In genomic region chr10:92550924-92551323, GRCh38 we compare ENCODE assay signal across 15 cellular contexts. TPM values are rescaled to one million over a fixed set of nuclear protein-coding genes. Genes with fewer than 3 reads are reported as not detected.
DNase-seq lines count a peak whose midpoint lies in the region; ATAC-seq and TF ChIP-seq lines count a peak whose summit lies in the region.
"Had no signal": no experiment of that assay in that cellular context is flagged by ENCODE, and none has a peak within 500 bp of the region (broad histone marks: within the 10 kb centered on the region; RNA-seq: fewer than 3 reads in every experiment).

No MANE protein-coding gene starts in this region.

- H3K27ac ChIP-seq in brain microvascular endothelial cell: no peak overlapping the region
- H3K27ac ChIP-seq: A549, PC-9 had no signal

- no peaks in the 10 kb centered on the region for H3K27me3 Mint-ChIP-seq in activated CD4-positive, alpha-beta T cell treated with anti-CD3 and anti-CD28 coated beads, Interleukin-2, amount 10 ng/mL, durations not matched to agents 7 days and 5 days
- no peaks in the 10 kb centered on the region for H3K27me3 Mint-ChIP-seq in activated CD8-positive, alpha-beta memory T cell treated with anti-CD3 and anti-CD28 coated beads, Interleukin-2, amount 10 ng/mL, durations not matched to agents 7 days and 5 days

- H3K36me3 Mint-ChIP-seq in activated CD4-positive, alpha-beta T cell treated with anti-CD3 and anti-CD28 coated beads, Interleukin-2, amount 10 ng/mL, durations not matched to agents 7 days and 5 days (ENCODE audit: low read depth): peaks cover 31% of the 10 kb centered on the region
- peaks cover 34% of the 10 kb centered on the region for H3K36me3 Mint-ChIP-seq in activated CD8-positive, alpha-beta memory T cell treated with anti-CD3 and anti-CD28 coated beads, Interleukin-2, amount 10 ng/mL, durations not matched to agents 7 days and 5 days

- H3K4me3 Mint-ChIP-seq in activated CD4-positive, alpha-beta T cell treated with anti-CD3 and anti-CD28 coated beads, Interleukin-2, amount 10 ng/mL, durations not matched to agents 7 days and 5 days: no peak overlapping the region
- H3K4me3 Mint-ChIP-seq in activated CD8-positive, alpha-beta memory T cell treated with anti-CD3 and anti-CD28 coated beads, Interleukin-2, amount 10 ng/mL, durations not matched to agents 7 days and 5 days: no peak overlapping the region

- DNase-seq in GM12864 (ENCODE audit: low read depth) (no peak), M059J (ENCODE audit: low read depth) (peak; percentile 6), brain microvascular endothelial cell (no peak), left lobe of liver (ENCODE audit: low spot score) (no peak), NCI-H1105 treated with DMSO at 0.1 percent for 48 hours (lab: John Stamatoyannopoulos, UW) (no peak)
- DNase-seq in activated CD4-positive, alpha-beta T cell treated with anti-CD3 and anti-CD28 coated beads, Interleukin-2, amount 10 ng/mL, durations not matched to agents 7 days and 5 days: no peak
- DNase-seq in activated CD8-positive, alpha-beta memory T cell treated with anti-CD3 and anti-CD28 coated beads, Interleukin-2, amount 10 ng/mL, durations not matched to agents 7 days and 5 days: no peak
- DNase-seq: C1 segment of cervical spinal cord, EL, NCI-H187, NCI-H2171 treated with DMSO at 0.1 percent for 48 hours, NCI-H774, PC-9, SW 1271 had no signal

- H3K27ac Mint-ChIP-seq in activated CD4-positive, alpha-beta T cell treated with anti-CD3 and anti-CD28 coated beads, Interleukin-2, amount 10 ng/mL, durations not matched to agents 7 days and 5 days: no peak overlapping the region
- H3K27ac Mint-ChIP-seq in activated CD8-positive, alpha-beta memory T cell treated with anti-CD3 and anti-CD28 coated beads, Interleukin-2, amount 10 ng/mL, durations not matched to agents 7 days and 5 days: no peak overlapping the region

- H3K4me1 Mint-ChIP-seq in activated CD4-positive, alpha-beta T cell treated with anti-CD3 and anti-CD28 coated beads, Interleukin-2, amount 10 ng/mL, durations not matched to agents 7 days and 5 days: no peaks in the 10 kb centered on the region
- no peaks in the 10 kb centered on the region for H3K4me1 Mint-ChIP-seq in activated CD8-positive, alpha-beta memory T cell treated with anti-CD3 and anti-CD28 coated beads, Interleukin-2, amount 10 ng/mL, durations not matched to agents 7 days and 5 days

- CTCF ChIA-PET in activated CD4-positive, alpha-beta T cell treated with anti-CD3 and anti-CD28 coated beads, Interleukin-2, amount 10 ng/mL, durations not matched to agents 7 days and 5 days (lab: Charles Lee): interaction anchor here (0.5 to 1.0 kb wide), 3 partner anchors 16 to 24 kb away, joined by 3 to 4 read pairs (median 3); no protein-coding TSS in a partner anchor
- CTCF ChIA-PET in activated CD8-positive, alpha-beta memory T cell treated with anti-CD3 and anti-CD28 coated beads, Interleukin-2, amount 10 ng/mL, durations not matched to agents 7 days and 5 days (lab: Charles Lee): interaction anchor here (0.9 kb wide), 1 partner anchor 21 kb away, joined by 4 read pairs; no protein-coding TSS in a partner anchor

- POLR2A ChIA-PET in activated CD4-positive, alpha-beta T cell treated with anti-CD3 and anti-CD28 coated beads, Interleukin-2, amount 10 ng/mL, durations not matched to agents 7 days and 5 days (lab: Charles Lee): no interaction called here

- H3K4me3 ChIP-seq in GM12864 (ENCODE audit: low read depth, low read length) (no peak overlapping the region), brain microvascular endothelial cell (ENCODE audit: low read depth, low read length) (no peak overlapping the region)
- H3K4me3 ChIP-seq: A549, PC-9 had no signal

- H3K9me3 Mint-ChIP-seq in activated CD4-positive, alpha-beta T cell treated with anti-CD3 and anti-CD28 coated beads, Interleukin-2, amount 10 ng/mL, durations not matched to agents 7 days and 5 days: peaks cover 14% of the 10 kb centered on the region
- H3K9me3 Mint-ChIP-seq in activated CD8-positive, alpha-beta memory T cell treated with anti-CD3 and anti-CD28 coated beads, Interleukin-2, amount 10 ng/mL, durations not matched to agents 7 days and 5 days (ENCODE audit: low read depth): peaks cover 6% of the 10 kb centered on the region

- no peaks in the 10 kb centered on the region for H3K27me3 ChIP-seq in brain microvascular endothelial cell (replicated peaks)

- in situ Hi-C loops in brain microvascular endothelial cell (cut with HindIII; ENCODE audit: low pct_ligation_motif_present, low sequenced_read_pairs): no loop called here

- TF ChIP-seq CTCF in GM12864 (IDR thresholded peaks at IDR 0.05; ENCODE audit: low read depth, low read length, missing control alignments) (peak; percentile 22), brain microvascular endothelial cell (IDR thresholded peaks at IDR 0.05; ENCODE audit: low read depth, low read length, missing control alignments) (peak; percentile 9)

- peaks cover 3% of the 10 kb centered on the region for H3K36me3 ChIP-seq in brain microvascular endothelial cell (replicated peaks)

- ATAC-seq in left lobe of liver: peak; percentile 37
- no peak for ATAC-seq in activated CD8-positive, alpha-beta memory T cell treated with anti-CD3 and anti-CD28 coated beads, Interleukin-2, amount 10 ng/mL, durations not matched to agents 7 days and 5 days

RNA-seq across cellular contexts. Expression of gene IDE, which starts 23.0 kb away (rescaled TPM):
- total RNA-seq in M059J (2014; rRNA removed; shearing (Covaris generic)): 18.3 and 28.3 TPM in 2 replicates
- total RNA-seq in left lobe of liver: 26.9 TPM
- total RNA-seq in activated CD4-positive, alpha-beta T cell treated with anti-CD3 and anti-CD28 coated beads, Interleukin-2, amount 10 ng/mL, durations not matched to agents 7 days and 5 days: 10 to 100 TPM; 21.7 to 29.0 TPM
- 10 to 100 TPM; 14.1 to 25.9 TPM for total RNA-seq in activated CD8-positive, alpha-beta memory T cell treated with anti-CD3 and anti-CD28 coated beads, Interleukin-2, amount 10 ng/mL, durations not matched to agents 7 days and 5 days

RNA-seq across cellular contexts. Expression of gene KIF11, which starts 42.0 kb away (rescaled TPM):
- total RNA-seq in M059J (2014; rRNA removed; shearing (Covaris generic)): 35.0 and 56.1 TPM in 2 replicates
- 0.38 TPM for total RNA-seq in left lobe of liver
- total RNA-seq in activated CD4-positive, alpha-beta T cell treated with anti-CD3 and anti-CD28 coated beads, Interleukin-2, amount 10 ng/mL, durations not matched to agents 7 days and 5 days: 100 to 1,000 TPM in 1 of 2 experiments, 10 to 100 TPM in 1; 89.8 to 105 TPM
- 10 to 100 TPM; 76.9 to 79.6 TPM for total RNA-seq in activated CD8-positive, alpha-beta memory T cell treated with anti-CD3 and anti-CD28 coated beads, Interleukin-2, amount 10 ng/mL, durations not matched to agents 7 days and 5 days

Comparison
In these comparisons a context has a peak if more than half of its experiments do, and no peak if none do; other contexts are left out.
1. RNA of gene KIF11, which starts 42.0 kb away (total RNA-seq): 89.8 to 105 TPM in activated CD4-positive, alpha-beta T cell treated with anti-CD3 and anti-CD28 coated beads, Interleukin-2, amount 10 ng/mL, durations not matched to agents 7 days and 5 days, 76.9 to 79.6 TPM in activated CD8-positive, alpha-beta memory T cell treated with anti-CD3 and anti-CD28 coated beads, Interleukin-2, amount 10 ng/mL, durations not matched to agents 7 days and 5 days and 35.0 to 56.1 TPM in M059J; 0.38 TPM in left lobe of liver (single experiment); every median in the first group is over 10 times any median in the second.